In the genomic region with DNA sequence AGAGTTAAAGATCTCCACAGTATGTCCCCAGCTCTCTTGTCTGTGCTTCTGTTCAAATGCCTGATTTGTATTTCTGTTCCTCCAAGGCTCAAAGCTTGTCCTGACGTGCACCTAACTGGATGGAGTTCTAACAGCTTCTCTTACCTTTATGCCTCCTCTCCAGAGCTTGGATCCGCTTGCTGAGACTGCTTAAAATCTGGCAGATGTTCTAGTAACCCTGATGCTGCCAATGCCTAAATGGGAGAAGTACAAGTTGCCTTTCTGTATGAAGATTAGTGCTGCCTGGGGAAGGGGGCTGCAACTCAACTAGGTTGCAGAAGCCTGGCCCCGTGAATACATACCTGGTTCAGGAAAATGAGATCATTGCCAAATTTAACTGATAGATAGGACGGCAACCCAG, we compare ENCODE assay signal across 24 cellular contexts.
DNase-seq lines count a peak whose midpoint lies in the region; ATAC-seq and TF ChIP-seq lines count a peak whose summit lies in the region.
"Had no signal": no experiment of that assay in that cellular context is flagged by ENCODE, and none has a peak within 500 bp of the region (broad histone marks: within the 10 kb centered on the region; RNA-seq: fewer than 3 reads in every experiment).

No MANE protein-coding gene starts in this region.

- WGBS in mesenchymal stem cell = 92% methylated on average over 2 of the region's 4 CpGs

- peak overlapping the region in 1 of 2 experiments; percentile 37 for H2BK12ac ChIP-seq in mesenchymal stem cell (ENCODE audit: low read length in 2 of 2)

- H3K4me1 ChIP-seq in BE2C (peaks cover 8% of the 10 kb centered on the region), GM23338 (ENCODE audit: insufficient read depth) (peaks cover 10% of the 10 kb centered on the region; the same call in 1 of the 2 replicates), Panc1 (ENCODE audit: control insufficient read depth, insufficient read depth, low read length) (no peaks in the 10 kb centered on the region), mesenchymal stem cell (ENCODE audit: control insufficient read depth, insufficient read depth, low read depth, low read length) (peaks cover 3% of the 10 kb centered on the region)
- H3K4me1 ChIP-seq: BLaER1, foreskin keratinocyte, tibial artery had no signal

- TF ChIP-seq CTCF in BE2C (IDR thresholded peaks at IDR 0.05; ENCODE audit: low read depth, low read length) (no peak), GM23338 (conservative IDR thresholded peaks at IDR 0.05; ENCODE audit: low read depth in 2 of 2) (no peak), Panc1 (IDR thresholded peaks at IDR 0.05) (no peak)

- peak; percentile 15 for DNase-seq in BE2C
- DNase-seq in GM23338 (ENCODE audit: low spot score) = no peak
- no peak for DNase-seq in Panc1 (ENCODE audit: low read depth, low spot score)
- no peak for DNase-seq in mesenchymal stem cell
- DNase-seq in erythroblast (lab: John Stamatoyannopoulos, UW) = no peak
- DNase-seq in occipital lobe (lab: John Stamatoyannopoulos, UW) = no peak
- DNase-seq in RPMI8226 = no peak
- DNase-seq: activated CD4-positive, alpha-beta T cell treated with anti-CD3 and anti-CD28 coated beads for 36 hours; activated T-cell treated with anti-CD3 and anti-CD28 coated beads for 4 hours; DMS53; effector memory CD4-positive, alpha-beta T cell; foreskin keratinocyte; H7; left colon; mesendoderm; NCI-H1105; NCI-H2081 treated with DMSO at 0.1 percent for 48 hours; stimulated activated naive CD8-positive, alpha-beta T cell treated with anti-CD3 and anti-CD28 coated beads, Interleukin-15, amount 100 ng/mL, for 72 hours; tibial artery had no signal

- intact Hi-C loops in Panc1 (cut with micrococcal nuclease; ENCODE audit: unreplicated experiment) = no loop called here

- no peaks in the 10 kb centered on the region for H3K79me1 ChIP-seq in mesenchymal stem cell (replicated peaks; ENCODE audit: low read length, poor library complexity, severe bottlenecking)

- POLR2A ChIA-PET in Panc1 (lab: Charles Lee) = no interaction called here

- H3K27me3 ChIP-seq in BE2C (no peaks in the 10 kb centered on the region), GM23338 (ENCODE audit: insufficient read depth) (no peaks in the 10 kb centered on the region), Panc1 (ENCODE audit: control insufficient read depth, insufficient read depth, low read length) (no peaks in the 10 kb centered on the region), mesenchymal stem cell (ENCODE audit: control insufficient read depth in 1 of 2, insufficient read depth in 1 of 2, low read length in 2 of 2) (no peaks in the 10 kb centered on the region)
- H3K27me3 ChIP-seq: BLaER1, foreskin keratinocyte, tibial artery had no signal

- no peak for TF ChIP-seq POLR2A in erythroblast (IDR thresholded peaks at IDR 0.05; ENCODE audit: low read length)

- CTCF ChIA-PET in Panc1 (lab: Charles Lee) = no interaction called here

- no peak overlapping the region for H3K14ac ChIP-seq in mesenchymal stem cell (ENCODE audit: low read length in 2 of 2)

- BruUV-seq in Panc1 (replicated peaks; lab: Mats Ljungman, UMichigan) = no TSS peak

- H3K27me3 Mint-ChIP-seq in GM23338 (ENCODE audit: insufficient read depth, low read depth, poor library complexity) = no peaks in the 10 kb centered on the region
- H3K27me3 Mint-ChIP-seq: stimulated activated naive CD8-positive, alpha-beta T cell treated with anti-CD3 and anti-CD28 coated beads, Interleukin-15, amount 100 ng/mL, for 72 hours had no signal

- no peaks in the 10 kb centered on the region for H3K36me3 Mint-ChIP-seq in GM23338 (ENCODE audit: low read depth)
- H3K36me3 Mint-ChIP-seq: activated naive CD4-positive, alpha-beta T cell treated with anti-CD3 and anti-CD28 coated beads, Interleukin-2, amount 50 U/mL, for 72 hours; IgD-negative memory B cell had no signal

- H2BK5ac ChIP-seq in mesenchymal stem cell (ENCODE audit: low read depth, low read length, poor library complexity, severe bottlenecking) = no peak overlapping the region

- no peak overlapping the region for H3K18ac ChIP-seq in mesenchymal stem cell (ENCODE audit: low read depth in 1 of 2, low read length in 2 of 2)

- H3K36me3 ChIP-seq in BE2C (no peaks in the 10 kb centered on the region), GM23338 (ENCODE audit: insufficient read depth) (no peaks in the 10 kb centered on the region), Panc1 (ENCODE audit: control insufficient read depth, insufficient read depth, low read length) (no peaks in the 10 kb centered on the region), mesenchymal stem cell (ENCODE audit: control insufficient read depth in 1 of 2, insufficient read depth in 2 of 2, low read depth in 1 of 2, low read length in 2 of 2) (no peaks in the 10 kb centered on the region)
- H3K36me3 ChIP-seq: BLaER1, tibial artery had no signal

- H4K8ac ChIP-seq in mesenchymal stem cell (ENCODE audit: low read length) = no peak overlapping the region

- no peak overlapping the region for H3K9ac ChIP-seq in mesenchymal stem cell (ENCODE audit: low read length)
- H3K9ac ChIP-seq: BLaER1 had no signal

- no peaks in the 10 kb centered on the region for H3K9me2 ChIP-seq in GM23338 (ENCODE audit: insufficient read depth)

- H3K9me3 ChIP-seq in BE2C (no peaks in the 10 kb centered on the region), Panc1 (ENCODE audit: control insufficient read depth, insufficient read depth, low read depth, low read length) (no peaks in the 10 kb centered on the region), mesenchymal stem cell (ENCODE audit: control insufficient read depth, low read length) (no peaks in the 10 kb centered on the region)
- H3K9me3 ChIP-seq: BLaER1, tibial artery had no signal

- H3K4me3 ChIP-seq in BE2C (ENCODE audit: low read depth, low read length) (peak overlapping the region; percentile 21), GM23338 (no peak overlapping the region), Panc1 (ENCODE audit: low read depth in 2 of 2, low read length in 2 of 2) (no peak overlapping the region), mesenchymal stem cell (ENCODE audit: insufficient read depth in 1 of 2, low read depth in 1 of 2, low read length in 2 of 2) (no peak overlapping the region)
- H3K4me3 ChIP-seq: BLaER1, skin epidermis, tibial artery had no signal

- H3K4ac ChIP-seq in mesenchymal stem cell (ENCODE audit: low read depth in 1 of 2, low read length in 2 of 2) = no peak overlapping the region

- no peak overlapping the region for H2BK15ac ChIP-seq in mesenchymal stem cell (ENCODE audit: low read depth, poor library complexity, severe bottlenecking)

- no peak overlapping the region for H3K27ac ChIP-seq in GM23338 (ENCODE audit: low read depth)
- H3K27ac ChIP-seq in Panc1 (ENCODE audit: low read length) = peak overlapping the region; percentile 4; the same call in 1 of the 2 replicates
- H3K27ac ChIP-seq in mesenchymal stem cell (ENCODE audit: low read length, poor library complexity, severe bottlenecking) = no peak overlapping the region
- H3K27ac ChIP-seq: BLaER1, foreskin keratinocyte, skin epidermis, tibial artery had no signal

- no peak overlapping the region for H3K27ac Mint-ChIP-seq in GM23338
- H3K27ac Mint-ChIP-seq: activated CD4-positive, alpha-beta T cell treated with anti-CD3 and anti-CD28 coated beads for 36 hours; activated naive CD4-positive, alpha-beta T cell treated with anti-CD3 and anti-CD28 coated beads, Interleukin-2, amount 50 U/mL, for 72 hours; stimulated activated naive CD8-positive, alpha-beta T cell treated with anti-CD3 and anti-CD28 coated beads, Interleukin-15, amount 100 ng/mL, for 72 hours had no signal

- no peak overlapping the region for H2BK120ac ChIP-seq in mesenchymal stem cell (ENCODE audit: low read depth, low read length)

- H3K4me2 ChIP-seq in GM23338 (no peak overlapping the region), mesenchymal stem cell (ENCODE audit: low read length, poor library complexity, severe bottlenecking) (no peak overlapping the region)
- H3K4me2 ChIP-seq: BLaER1 had no signal

- H3K4me3 Mint-ChIP-seq in GM23338 = no peak overlapping the region
- H3K4me3 Mint-ChIP-seq: activated CD4-positive, alpha-beta T cell treated with anti-CD3 and anti-CD28 coated beads for 36 hours; IgD-negative memory B cell; stimulated activated naive CD8-positive, alpha-beta T cell treated with anti-CD3 and anti-CD28 coated beads, Interleukin-15, amount 100 ng/mL, for 72 hours had no signal

- no peaks in the 10 kb centered on the region for H4K20me1 ChIP-seq in GM23338 (replicated peaks; ENCODE audit: insufficient read depth)
- H4K20me1 ChIP-seq: BLaER1 had no signal

- H3F3A ChIP-seq in GM23338 (replicated peaks; ENCODE audit: low read depth) = no peaks in the 10 kb centered on the region

- ATAC-seq in GM23338 (no peak), Panc1 (no peak)
- ATAC-seq: activated CD4-positive, alpha-beta T cell treated with anti-CD3 and anti-CD28 coated beads for 36 hours; activated naive CD4-positive, alpha-beta T cell treated with anti-CD3 and anti-CD28 coated beads, Interleukin-2, amount 50 U/mL, for 72 hours; esophagus mucosa; left colon; stimulated activated naive CD8-positive, alpha-beta T cell treated with anti-CD3 and anti-CD28 coated beads, Interleukin-15, amount 100 ng/mL, for 72 hours had no signal

- H3K9me3 Mint-ChIP-seq in GM23338 = no peaks in the 10 kb centered on the region
- H3K9me3 Mint-ChIP-seq: activated naive CD4-positive, alpha-beta T cell treated with anti-CD3 and anti-CD28 coated beads, Interleukin-2, amount 50 U/mL, for 72 hours had no signal

- peak overlapping the region; percentile 3 for H2AK5ac ChIP-seq in mesenchymal stem cell (ENCODE audit: low read length, severe bottlenecking)

- H3K4me1 Mint-ChIP-seq in GM23338 = peaks cover 9% of the 10 kb centered on the region
- H3K4me1 Mint-ChIP-seq: activated CD4-positive, alpha-beta T cell treated with anti-CD3 and anti-CD28 coated beads for 36 hours; IgD-negative memory B cell; stimulated activated naive CD8-positive, alpha-beta T cell treated with anti-CD3 and anti-CD28 coated beads, Interleukin-15, amount 100 ng/mL, for 72 hours had no signal

- H3K23ac ChIP-seq in mesenchymal stem cell (ENCODE audit: low read length in 2 of 2) = no peak overlapping the region

- in situ Hi-C loops in Panc1 (cut with HindIII; ENCODE audit: low pct_unique_long_range_greater_than_20kb, low sequenced_read_pairs) = no loop called here

- no peak overlapping the region for H4K91ac ChIP-seq in mesenchymal stem cell (ENCODE audit: low read length)

- H3K79me2 ChIP-seq in GM23338 (replicated peaks; ENCODE audit: insufficient read depth) = no peaks in the 10 kb centered on the region

- H2AFZ ChIP-seq in GM23338 = peak overlapping the region; percentile 61
- H2AFZ ChIP-seq in mesenchymal stem cell (ENCODE audit: low read depth, low read length) = no peak overlapping the region

TF ChIP-seq in GM23338, 12 proteins besides CTCF, POLR2A, EP300 and RAD21 (continues in another document):
- TF ChIP-seq POLR2AphosphoS5 (IDR thresholded peaks at IDR 0.05; ENCODE audit: low read depth) = no peak
- no peak for TF ChIP-seq JUNB (IDR thresholded peaks at IDR 0.05; ENCODE audit: unreplicated experiment)
- no peak for TF ChIP-seq ZNF331 (CRISPR knock-in tag; IDR thresholded peaks at IDR 0.05; ENCODE audit: low read depth)
